Comparison of ENCODE assay signal across 22 cellular contexts in the genomic region with DNA sequence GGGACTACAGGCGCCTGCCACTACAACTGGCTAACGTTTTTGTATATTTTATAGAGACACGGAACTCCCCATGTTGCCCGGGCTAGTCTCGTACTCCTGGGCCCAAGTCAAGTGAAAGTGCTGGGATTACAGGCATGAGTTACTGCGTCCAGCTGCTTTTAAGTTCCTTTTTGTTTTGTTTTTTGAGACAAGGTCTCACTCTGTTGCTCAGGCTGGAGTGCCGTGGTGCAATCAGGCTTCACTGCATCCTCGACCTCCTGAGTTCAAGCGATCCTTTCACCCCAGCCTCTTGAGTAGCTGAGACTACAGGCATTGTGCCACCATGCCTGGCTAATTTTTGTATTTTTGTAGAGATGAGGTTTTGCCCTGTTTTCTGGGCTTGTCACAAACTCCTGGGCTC.
A peak's percentile ranks its signal among the peaks of the same experiment; 100 is the strongest.
DNase-seq lines count a peak whose midpoint lies in the region; ATAC-seq and TF ChIP-seq lines count a peak whose summit lies in the region.
"Had no signal": no experiment of that assay in that cellular context is flagged by ENCODE, and none has a peak within 500 bp of the region (broad histone marks: within the 10 kb centered on the region; RNA-seq: fewer than 3 reads in every experiment).

No MANE protein-coding gene starts in this region.

- H3K27me3 Mint-ChIP-seq in neural crest cell (ENCODE audit: low read depth), result no peaks in the 10 kb centered on the region
- H3K27me3 Mint-ChIP-seq: B cell; CD4-positive, CD25-positive, alpha-beta regulatory T cell had no signal

- no peaks in the 10 kb centered on the region for H3K36me3 Mint-ChIP-seq in neural crest cell (ENCODE audit: low read depth)
- H3K36me3 Mint-ChIP-seq: CD4-positive, CD25-positive, alpha-beta regulatory T cell had no signal

- no peak for DNase-seq in ascending aorta (ENCODE audit: low spot score in 2 of 2)
- no peak for DNase-seq in hepatocyte (ENCODE audit: low spot score)
- DNase-seq in neural crest cell (ENCODE audit: low read depth, low spot score), result no peak
- DNase-seq in tibial artery, result no peak
- DNase-seq in H4 (ENCODE audit: low spot score), result no peak
- DNase-seq in NCI-H2196 (lab: John Stamatoyannopoulos, UW; ENCODE audit: unreplicated experiment), result no peak
- DNase-seq: CD4-positive, CD25-positive, alpha-beta regulatory T cell; COR-L47; DMS 273 treated with DMSO at 0.1 percent for 48 hours; DND-41; H7; IMR-90; NCI-H1417 treated with DMSO at 0.1 percent for 48 hours; NCI-H187 treated with DMSO at 0.1 percent for 48 hours; NCI-H345; NCI-H524 treated with DMSO at 0.1 percent for 48 hours; PC-3; SIG-M5 had no signal

- H3K27me3 ChIP-seq in ascending aorta, result no peaks in the 10 kb centered on the region
- no peaks in the 10 kb centered on the region for H3K27me3 ChIP-seq in hepatocyte
- no peaks in the 10 kb centered on the region for H3K27me3 ChIP-seq in tibial artery

- no peaks in the 10 kb centered on the region for H3K9me3 Mint-ChIP-seq in neural crest cell

- H3K27ac ChIP-seq in ascending aorta (peak overlapping the region; percentile 45 to 66), hepatocyte (peak overlapping the region; percentile 6), tibial artery (peak overlapping the region; percentile 56 to 78)
- H3K27ac ChIP-seq: RWPE1 had no signal

- H3K4me2 ChIP-seq in hepatocyte, result no peak overlapping the region

- H3K4me1 ChIP-seq in ascending aorta (peaks cover 0 to 6% of the 10 kb centered on the region in 2 donors), hepatocyte (ENCODE audit: insufficient read depth) (peaks cover 4% of the 10 kb centered on the region), tibial artery (peaks cover 0 to 48% (median 18%) of the 10 kb centered on the region in 4 donors)

- H2AFZ ChIP-seq in hepatocyte, result no peak overlapping the region

- WGBS in hepatocyte (ENCODE audit: low lambda C conversion rate, missing lambda C conversion rate), result 82% methylated on average over 9 of the region's 9 CpGs

- H3K36me3 ChIP-seq in ascending aorta, result no peaks in the 10 kb centered on the region
- H3K36me3 ChIP-seq in hepatocyte (replicated peaks; ENCODE audit: insufficient read depth, low read depth), result no peaks in the 10 kb centered on the region
- no peaks in the 10 kb centered on the region for H3K36me3 ChIP-seq in tibial artery

- no peaks in the 10 kb centered on the region for H3K9me2 ChIP-seq in hepatocyte (replicated peaks; ENCODE audit: insufficient read depth)

- H4K20me1 ChIP-seq in hepatocyte (ENCODE audit: insufficient read depth, poor library complexity, severe bottlenecking), result no peaks in the 10 kb centered on the region

- H3K9me3 ChIP-seq in ascending aorta, result no peaks in the 10 kb centered on the region
- no peaks in the 10 kb centered on the region for H3K9me3 ChIP-seq in hepatocyte (ENCODE audit: low read depth)
- H3K9me3 ChIP-seq in tibial artery, result no peaks in the 10 kb centered on the region

- H3K4me1 Mint-ChIP-seq in neural crest cell, result peaks cover 23% of the 10 kb centered on the region
- H3K4me1 Mint-ChIP-seq: B cell; CD4-positive, CD25-positive, alpha-beta regulatory T cell had no signal

- intact Hi-C loops in ascending aorta (cut with DNase I), result loop anchor here (2.0 kb wide), 1 partner anchor 18 kb away; no protein-coding TSS in a partner anchor
- intact Hi-C loops in tibial artery (cut with DNase I; ENCODE audit: low total_unique reads), result no loop called here

- no peak for ATAC-seq in GM21526 (IDR thresholded peaks at IDR 0.05; ENCODE audit: low FRiP score, unreplicated experiment)
- ATAC-seq in HG02798 (IDR thresholded peaks at IDR 0.05; ENCODE audit: poor library complexity, unreplicated experiment), result no peak
- ATAC-seq: PC-3 had no signal

- H3K4me3 Mint-ChIP-seq in neural crest cell, result no peak overlapping the region
- H3K4me3 Mint-ChIP-seq: B cell; CD4-positive, CD25-positive, alpha-beta regulatory T cell had no signal

- peak overlapping the region; percentile 12 for H3K27ac Mint-ChIP-seq in neural crest cell (ENCODE audit: unreplicated experiment)
- H3K27ac Mint-ChIP-seq: B cell; CD4-positive, CD25-positive, alpha-beta regulatory T cell had no signal

- H3K4me3 ChIP-seq in ascending aorta (peak overlapping the region; percentile 11 to 33), hepatocyte (no peak overlapping the region), tibial artery (peak overlapping the region; percentile 6 to 22)

- TF ChIP-seq CTCF in ascending aorta (IDR thresholded peaks at IDR 0.05), result no peak
- TF ChIP-seq CTCF in hepatocyte (IDR thresholded peaks at IDR 0.05; ENCODE audit: poor library complexity), result no peak
- TF ChIP-seq CTCF in neural crest cell (conservative IDR thresholded peaks at IDR 0.05), result no peak
- TF ChIP-seq CTCF in tibial artery (IDR thresholded peaks at IDR 0.05), result no peak

- no peaks in the 10 kb centered on the region for H3K79me2 ChIP-seq in hepatocyte

Comparison
In these comparisons a context has a peak if more than half of its experiments do, and no peak if none do; other contexts are left out.
1. H3K27ac ChIP-seq: peak in every context shown above with its lines; median percentile 67 in tibial artery; 56 in ascending aorta; 6 in hepatocyte.